In the genomic region with DNA sequence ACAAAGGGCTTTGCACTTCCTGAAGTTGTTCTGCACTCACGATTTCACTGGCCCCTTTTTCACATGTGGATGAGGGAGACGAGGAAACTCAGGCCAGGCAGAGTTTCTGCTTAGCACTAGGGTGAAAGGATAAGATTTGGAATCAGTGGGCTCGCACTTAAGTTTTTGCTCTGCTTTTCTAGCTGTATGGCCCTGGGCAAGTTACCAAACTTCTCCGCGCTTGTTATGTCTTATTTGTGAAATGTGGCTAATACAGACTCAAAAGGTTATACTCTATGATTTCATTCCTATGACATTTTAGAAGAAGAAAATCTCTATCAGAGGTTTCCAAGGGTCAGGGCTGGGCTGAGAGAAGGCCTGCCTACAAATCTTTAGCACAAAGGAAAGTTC, we compare ENCODE assay signal across 16 cellular contexts.
"Had no signal": no experiment of that assay in that cellular context is flagged by ENCODE, and none has a peak within 500 bp of the region (broad histone marks: within the 10 kb centered on the region; RNA-seq: fewer than 3 reads in every experiment).

No MANE protein-coding gene starts in this region.

- H3K27ac Mint-ChIP-seq: activated CD8-positive, alpha-beta T cell treated with anti-CD3 and anti-CD28 coated beads, Interleukin-2, amount 10 ng/mL, durations not matched to agents 7 days and 5 days; activated naive CD4-positive, alpha-beta T cell treated with anti-CD3 and anti-CD28 coated beads, Interleukin-2, amount 50 U/mL, for 72 hours; effector memory CD8-positive, alpha-beta T cell; memory B cell; natural killer cell; stimulated activated effector memory CD8-positive, alpha-beta T cell treated with anti-CD3 and anti-CD28 coated beads, Interleukin-12 subunit alpha, Interleukin-12 subunit beta, amount 100 ng/mL, for 72 hours; T-helper 17 cell had no signal

- H3K9me3 Mint-ChIP-seq: activated naive CD4-positive, alpha-beta T cell treated with anti-CD3 and anti-CD28 coated beads, Interleukin-2, amount 50 U/mL, for 72 hours; effector memory CD8-positive, alpha-beta T cell; memory B cell; natural killer cell; stimulated activated effector memory CD8-positive, alpha-beta T cell treated with anti-CD3 and anti-CD28 coated beads, Interleukin-12 subunit alpha, Interleukin-12 subunit beta, amount 100 ng/mL, for 72 hours had no signal

- H3K4me3 Mint-ChIP-seq: activated CD8-positive, alpha-beta T cell treated with anti-CD3 and anti-CD28 coated beads, Interleukin-2, amount 10 ng/mL, durations not matched to agents 7 days and 5 days; effector memory CD8-positive, alpha-beta T cell; memory B cell; natural killer cell; stimulated activated effector memory CD8-positive, alpha-beta T cell treated with anti-CD3 and anti-CD28 coated beads, Interleukin-12 subunit alpha, Interleukin-12 subunit beta, amount 100 ng/mL, for 72 hours; T-helper 17 cell had no signal

- DNase-seq: activated CD4-positive, alpha-beta T cell treated with anti-CD3 and anti-CD28 coated beads for 4 hours; activated CD8-positive, alpha-beta memory T cell treated with anti-CD3 and anti-CD28 coated beads, Interleukin-2, amount 50 U/mL, for 4 hours; activated CD8-positive, alpha-beta T cell treated with anti-CD3 and anti-CD28 coated beads, Interleukin-2, amount 10 ng/mL, durations not matched to agents 7 days and 5 days; activated gamma-delta T cell; activated T-cell treated with anti-CD3 and anti-CD28 coated beads, Interleukin-2, amount 50 U/mL, for 48 hours; dermis blood vessel endothelial cell; effector memory CD8-positive, alpha-beta T cell; erythroblast; glutamatergic neuron; left ventricle myocardium superior; natural killer cell; T-helper 17 cell; trophoblast cell had no signal

- H3K36me3 Mint-ChIP-seq: activated naive CD4-positive, alpha-beta T cell treated with anti-CD3 and anti-CD28 coated beads, Interleukin-2, amount 50 U/mL, for 72 hours; memory B cell; natural killer cell; stimulated activated effector memory CD8-positive, alpha-beta T cell treated with anti-CD3 and anti-CD28 coated beads, Interleukin-12 subunit alpha, Interleukin-12 subunit beta, amount 100 ng/mL, for 72 hours had no signal

- H3K4me1 Mint-ChIP-seq: memory B cell; natural killer cell; stimulated activated effector memory CD8-positive, alpha-beta T cell treated with anti-CD3 and anti-CD28 coated beads, Interleukin-12 subunit alpha, Interleukin-12 subunit beta, amount 100 ng/mL, for 72 hours; T-helper 17 cell had no signal

- ATAC-seq: activated CD8-positive, alpha-beta T cell treated with anti-CD3 and anti-CD28 coated beads, Interleukin-2, amount 10 ng/mL, durations not matched to agents 7 days and 5 days; activated naive CD4-positive, alpha-beta T cell treated with anti-CD3 and anti-CD28 coated beads, Interleukin-2, amount 50 U/mL, for 72 hours; effector memory CD8-positive, alpha-beta T cell; natural killer cell; stimulated activated effector memory CD8-positive, alpha-beta T cell treated with anti-CD3 and anti-CD28 coated beads, Interleukin-12 subunit alpha, Interleukin-12 subunit beta, amount 100 ng/mL, for 72 hours; T-helper 17 cell had no signal
